Comparison of ENCODE assay signal across 2 cellular contexts in genomic region chr7:39793026-39793425, GRCh38.
DNase-seq lines count a peak whose midpoint lies in the region; ATAC-seq, FAIRE-seq and TF ChIP-seq lines count a peak whose summit lies in the region.
"Not testable (repeated sequence)": the region's sequence is repeated elsewhere in the genome, so short reads cannot be mapped to it uniquely, and the experiment has no call there.

No MANE protein-coding gene starts in this region.

- not testable (repeated sequence) for H3K4me3 ChIP-seq in K562

- not testable (repeated sequence) for TF ChIP-seq CTCF in K562 (IDR thresholded peaks at IDR 0.05 in 2 of 3, conservative IDR thresholded peaks at IDR 0.05 in 1 of 3; ENCODE audit: insufficient read depth in 2 of 3, low read depth in 1 of 3, low read length in 3 of 3); MCF 10A (IDR thresholded peaks at IDR 0.05; ENCODE audit: unreplicated experiment)

- not testable (repeated sequence) for H3K4me1 Mint-ChIP-seq in MCF 10A (ENCODE audit: insufficient read depth, unreplicated experiment)

- not testable (repeated sequence) for BruUV-seq in K562 (replicated peaks; lab: Mats Ljungman, UMichigan); MCF 10A (replicated peaks; lab: Mats Ljungman, UMichigan)

- H3K27ac Mint-ChIP-seq in MCF 10A (ENCODE audit: low read depth, unreplicated experiment): peak overlapping the region; percentile 27

- H2AFZ ChIP-seq in K562 (ENCODE audit: low read depth, low read length): not testable (repeated sequence)

- H3K79me2 ChIP-seq in K562 (ENCODE audit: control insufficient read depth, insufficient read depth, low read length): not testable (repeated sequence)

- FAIRE-seq in K562 (lab: Jason Lieb, UNC): not testable (repeated sequence)

- TF ChIP-seq POLR2A in K562 (conservative IDR thresholded peaks at IDR 0.05): not testable (repeated sequence)

- H3K4me2 ChIP-seq in K562 (ENCODE audit: insufficient read depth, low read length): not testable (repeated sequence)

- not testable (repeated sequence) for H3K4me3 Mint-ChIP-seq in MCF 10A (ENCODE audit: unreplicated experiment)

- H4K20me1 ChIP-seq in K562 (replicated peaks; ENCODE audit: control insufficient read depth, insufficient read depth, low read length): not testable (repeated sequence)

- H3K27ac ChIP-seq in K562 (ENCODE audit: extremely low read depth, low read depth, low read length): not testable (repeated sequence)

- in situ Hi-C loops in K562 (cut with MboI): not testable (repeated sequence)

- not testable (repeated sequence) for TF ChIP-seq RAD21 in K562 (CRISPR knock-in tag; conservative IDR thresholded peaks at IDR 0.05 in 1 of 2, IDR thresholded peaks at IDR 0.05 in 1 of 2)

- not testable (repeated sequence) for ATAC-seq in K562

- not testable (repeated sequence) for H3K36me3 ChIP-seq in K562 (ENCODE audit: control insufficient read depth, insufficient read depth, low read length)

- intact Hi-C loops in K562 (cut with micrococcal nuclease); MCF 10A (cut with micrococcal nuclease): not testable (repeated sequence)

- not testable (repeated sequence) for H3K4me1 ChIP-seq in K562 (replicated peaks in 1 of 2; ENCODE audit: control insufficient read depth in 2 of 2, insufficient read depth in 2 of 2, low read length in 2 of 2)

- not testable (repeated sequence) for H3K9me3 ChIP-seq in K562 (replicated peaks; ENCODE audit: control insufficient read depth, insufficient read depth, low read depth, low read length)

- POLR2A ChIA-PET in K562 (lab: Yijun Ruan, JAX); MCF 10A (lab: Yijun Ruan, JAX): not testable (repeated sequence)

- 68% methylated on average over 4 of the region's 22 CpGs for WGBS in K562 (ENCODE audit: insufficient coverage, low coverage, missing lambda C conversion rate)

- H3K9ac ChIP-seq in K562 (ENCODE audit: insufficient read depth in 1 of 2, low read depth in 2 of 2, low read length in 2 of 2): not testable (repeated sequence)

- H3K9me3 Mint-ChIP-seq in MCF 10A (ENCODE audit: unreplicated experiment): not testable (repeated sequence)

- TF ChIP-seq EP300 in K562 (IDR thresholded peaks at IDR 0.05; ENCODE audit: low read length): not testable (repeated sequence)

- CTCF ChIA-PET in K562 (lab: Yijun Ruan, JAX; ENCODE audit: low intra/inter-chr PET ratio); MCF 10A (lab: Yijun Ruan, JAX): not testable (repeated sequence)

- not testable (repeated sequence) for H3K27me3 Mint-ChIP-seq in MCF 10A (ENCODE audit: insufficient read depth, unreplicated experiment)

- H3K9me1 ChIP-seq in K562 (ENCODE audit: control insufficient read depth, insufficient read depth, low read length): not testable (repeated sequence)

- not testable (repeated sequence) for H3K27me3 ChIP-seq in K562 (ENCODE audit: control insufficient read depth in 2 of 2, insufficient read depth in 2 of 2, low read length in 2 of 2)

- DNase-seq in K562 (ENCODE audit: extremely low read depth in 1 of 4, low spot score in 3 of 4); MCF 10A (ENCODE audit: unreplicated experiment): not testable (repeated sequence)

- peaks cover 29% of the 10 kb centered on the region for H3K36me3 Mint-ChIP-seq in MCF 10A (ENCODE audit: insufficient read depth, unreplicated experiment)

TF ChIP-seq in K562, 482 proteins besides CTCF, POLR2A, EP300 and RAD21:
- TF ChIP-seq NFIC (IDR thresholded peaks at IDR 0.05): 0 out of 2 replicates have a peak, but pooled peaks have one; percentile 5
